17 cellular contexts compared by ENCODE assay signal in genomic region chr7:8065356-8065813, GRCh38.
DNase-seq lines count a peak whose midpoint lies in the region; ATAC-seq, FAIRE-seq and TF ChIP-seq lines count a peak whose summit lies in the region.
"Had no signal": no experiment of that assay in that cellular context is flagged by ENCODE, and none has a peak within 500 bp of the region (broad histone marks: within the 10 kb centered on the region; RNA-seq: fewer than 3 reads in every experiment).

No MANE protein-coding gene starts in this region.

- H3K4me3 Mint-ChIP-seq in stimulated activated effector memory CD8-positive, alpha-beta T cell treated with anti-CD3 and anti-CD28 coated beads, Interleukin-12 subunit alpha, Interleukin-12 subunit beta, amount 100 ng/mL, for 72 hours: no peak overlapping the region
- H3K4me3 Mint-ChIP-seq in activated T-helper 1 cell treated with anti-CD3 and anti-CD28 coated beads, Interleukin-12 subunit alpha, Interleukin-12 subunit beta, Interleukin-2, Interleukin-4 antibody, amounts not matched to agents 30 ng/mL and 10 ng/mL and 1 ng/mL, durations not matched to agents 14 hours and 24 hours and 36 hours: no peak overlapping the region
- H3K4me3 Mint-ChIP-seq: dendritic cell treated with granulocyte-macrophage colony-stimulating factor and Interleukin-4, amounts not matched to agents 40 ng/mL and 50 ng/mL, for 4 days; stimulated activated memory B cell treated with anti-CD40 and anti-IgM and Interleukin-4, amounts not matched to agents 10 μg/mL and 1 μg/mL and 100 μg/mL, for 72 hours had no signal

- no peak overlapping the region; a peak in 1 of 4 replicates for H3K4me3 ChIP-seq in SK-N-SH (ENCODE audit: low read depth in 2 of 2, low read length in 1 of 2)
- H3K4me3 ChIP-seq: lower lobe of right lung had no signal

- peaks cover 41% of the 10 kb centered on the region for H3K4me1 Mint-ChIP-seq in stimulated activated effector memory CD8-positive, alpha-beta T cell treated with anti-CD3 and anti-CD28 coated beads, Interleukin-12 subunit alpha, Interleukin-12 subunit beta, amount 100 ng/mL, for 72 hours
- H3K4me1 Mint-ChIP-seq in activated T-helper 1 cell treated with anti-CD3 and anti-CD28 coated beads, Interleukin-12 subunit alpha, Interleukin-12 subunit beta, Interleukin-2, Interleukin-4 antibody, amounts not matched to agents 30 ng/mL and 10 ng/mL and 1 ng/mL, durations not matched to agents 14 hours and 24 hours and 36 hours (ENCODE audit: low read depth): peaks cover 17% of the 10 kb centered on the region

- POLR2A ChIA-PET in SK-N-SH (lab: Yijun Ruan, JAX): no interaction called here

- H3K36me3 ChIP-seq in SK-N-SH (replicated peaks in 1 of 2; ENCODE audit: control insufficient read depth in 1 of 2, insufficient read depth in 2 of 2, low read length in 1 of 2): peaks cover 6 to 7% of the 10 kb centered on the region in 2 experiments
- H3K36me3 ChIP-seq: lower lobe of right lung had no signal

- no peak for TF ChIP-seq RAD21 in SK-N-SH (IDR thresholded peaks at IDR 0.05; ENCODE audit: low read length)

- WGBS in SK-N-SH (ENCODE audit: low lambda C conversion rate): 39% methylated on average over 2 of the region's 2 CpGs

- no peaks in the 10 kb centered on the region for H3K79me2 ChIP-seq in SK-N-SH (ENCODE audit: insufficient read depth)

- peak; percentile 49 for FAIRE-seq in G401.6 (lab: Jason Lieb, UNC)

- H3K27me3 Mint-ChIP-seq in activated T-helper 1 cell treated with anti-CD3 and anti-CD28 coated beads, Interleukin-12 subunit alpha, Interleukin-12 subunit beta, Interleukin-2, Interleukin-4 antibody, amounts not matched to agents 30 ng/mL and 10 ng/mL and 1 ng/mL, durations not matched to agents 14 hours and 24 hours and 36 hours (ENCODE audit: insufficient read depth): no peaks in the 10 kb centered on the region
- H3K27me3 Mint-ChIP-seq: dendritic cell treated with granulocyte-macrophage colony-stimulating factor and Interleukin-4, amounts not matched to agents 40 ng/mL and 50 ng/mL, for 4 days; stimulated activated memory B cell treated with anti-CD40 and anti-IgM and Interleukin-4, amounts not matched to agents 10 μg/mL and 1 μg/mL and 100 μg/mL, for 72 hours had no signal

- TF ChIP-seq CTCF in SK-N-SH (IDR thresholded peaks at IDR 0.05): no peak

- intact Hi-C loops in activated T-helper 1 cell treated with anti-CD3 and anti-CD28 coated beads, Interleukin-12 subunit alpha, Interleukin-12 subunit beta, Interleukin-2, Interleukin-4 antibody, amounts not matched to agents 30 ng/mL and 10 ng/mL and 1 ng/mL, durations not matched to agents 14 hours and 24 hours and 36 hours (cut with micrococcal nuclease): no loop called here

- H3K27ac Mint-ChIP-seq in stimulated activated effector memory CD8-positive, alpha-beta T cell treated with anti-CD3 and anti-CD28 coated beads, Interleukin-12 subunit alpha, Interleukin-12 subunit beta, amount 100 ng/mL, for 72 hours: peak overlapping the region; percentile 7
- no peak overlapping the region for H3K27ac Mint-ChIP-seq in activated T-helper 1 cell treated with anti-CD3 and anti-CD28 coated beads, Interleukin-12 subunit alpha, Interleukin-12 subunit beta, Interleukin-2, Interleukin-4 antibody, amounts not matched to agents 30 ng/mL and 10 ng/mL and 1 ng/mL, durations not matched to agents 14 hours and 24 hours and 36 hours
- H3K27ac Mint-ChIP-seq: dendritic cell treated with granulocyte-macrophage colony-stimulating factor and Interleukin-4, amounts not matched to agents 40 ng/mL and 50 ng/mL, for 4 days; stimulated activated memory B cell treated with anti-CD40 and anti-IgM and Interleukin-4, amounts not matched to agents 10 μg/mL and 1 μg/mL and 100 μg/mL, for 72 hours had no signal

- no peak for ATAC-seq in stimulated activated effector memory CD8-positive, alpha-beta T cell treated with anti-CD3 and anti-CD28 coated beads, Interleukin-12 subunit alpha, Interleukin-12 subunit beta, amount 100 ng/mL, for 72 hours
- no peak for ATAC-seq in HG03280 (IDR thresholded peaks at IDR 0.05; ENCODE audit: unreplicated experiment)
- ATAC-seq: stimulated activated memory B cell treated with anti-CD40 and anti-IgM and Interleukin-4, amounts not matched to agents 10 μg/mL and 1 μg/mL and 100 μg/mL, for 72 hours had no signal

- H2AFZ ChIP-seq in SK-N-SH (ENCODE audit: low read depth): no peak overlapping the region
- H2AFZ ChIP-seq: parathyroid adenoma had no signal

- peak overlapping the region; percentile 32; the same call in 1 of the 2 replicates for H3K4me2 ChIP-seq in SK-N-SH

- H3K4me1 ChIP-seq in SK-N-SH (ENCODE audit: control insufficient read depth in 1 of 2, insufficient read depth in 2 of 2, low read depth in 1 of 2, low read length in 1 of 2): peaks cover 0 to 8% of the 10 kb centered on the region in 2 experiments; a peak in 2 of 4 replicates
- H3K4me1 ChIP-seq: lower lobe of right lung, parathyroid adenoma had no signal

- CTCF ChIA-PET in SK-N-SH (lab: Yijun Ruan, JAX): interaction anchor here (1.2 to 2.0 kb wide), 3 partner anchors 8 to 48 kb away, joined by 4 to 5 read pairs (median 4); no protein-coding TSS in a partner anchor

- no peaks in the 10 kb centered on the region for H3K27me3 ChIP-seq in SK-N-SH (ENCODE audit: insufficient read depth)

- H3F3A ChIP-seq in SK-N-SH (replicated peaks; ENCODE audit: insufficient read depth): peaks cover 30% of the 10 kb centered on the region

- peak in 1 of 2 experiments; percentile 59; a peak in 2 of 4 replicates for TF ChIP-seq EP300 in SK-N-SH (IDR thresholded peaks at IDR 0.05; ENCODE audit: borderline replicate concordance in 1 of 2, low read depth in 1 of 2, low read length in 1 of 2)

- peaks cover 3% of the 10 kb centered on the region; the same call in 1 of the 2 replicates for H4K20me1 ChIP-seq in SK-N-SH (ENCODE audit: insufficient read depth)

- H3K27ac ChIP-seq in SK-N-SH (ENCODE audit: low read depth in 2 of 2, low read length in 1 of 2): peak overlapping the region in 1 of 2 experiments; percentile 95; a peak in 2 of 4 replicates
- H3K27ac ChIP-seq in epithelial cell of prostate: peak overlapping the region; percentile 34
- H3K27ac ChIP-seq: lower lobe of right lung, parathyroid adenoma had no signal

- no peaks in the 10 kb centered on the region for H3K9me3 Mint-ChIP-seq in stimulated activated effector memory CD8-positive, alpha-beta T cell treated with anti-CD3 and anti-CD28 coated beads, Interleukin-12 subunit alpha, Interleukin-12 subunit beta, amount 100 ng/mL, for 72 hours
- peaks cover 22% of the 10 kb centered on the region for H3K9me3 Mint-ChIP-seq in activated T-helper 1 cell treated with anti-CD3 and anti-CD28 coated beads, Interleukin-12 subunit alpha, Interleukin-12 subunit beta, Interleukin-2, Interleukin-4 antibody, amounts not matched to agents 30 ng/mL and 10 ng/mL and 1 ng/mL, durations not matched to agents 14 hours and 24 hours and 36 hours
- H3K9me3 Mint-ChIP-seq: dendritic cell treated with granulocyte-macrophage colony-stimulating factor and Interleukin-4, amounts not matched to agents 40 ng/mL and 50 ng/mL, for 4 days had no signal

- H3K36me3 Mint-ChIP-seq in stimulated activated effector memory CD8-positive, alpha-beta T cell treated with anti-CD3 and anti-CD28 coated beads, Interleukin-12 subunit alpha, Interleukin-12 subunit beta, amount 100 ng/mL, for 72 hours: peaks cover 28% of the 10 kb centered on the region
- H3K36me3 Mint-ChIP-seq in activated T-helper 1 cell treated with anti-CD3 and anti-CD28 coated beads, Interleukin-12 subunit alpha, Interleukin-12 subunit beta, Interleukin-2, Interleukin-4 antibody, amounts not matched to agents 30 ng/mL and 10 ng/mL and 1 ng/mL, durations not matched to agents 14 hours and 24 hours and 36 hours (ENCODE audit: low read depth): peaks cover 33% of the 10 kb centered on the region

- DNase-seq in SK-N-SH (no peak), epithelial cell of prostate (ENCODE audit: low read depth, low spot score) (no peak), ecto neural progenitor cell (ENCODE audit: low spot score) (no peak), activated gamma-delta T cell treated with Interleukin-2 at 50 U/mL for 16 hours (no peak)
- DNase-seq in stimulated activated effector memory CD8-positive, alpha-beta T cell treated with anti-CD3 and anti-CD28 coated beads, Interleukin-12 subunit alpha, Interleukin-12 subunit beta, amount 100 ng/mL, for 72 hours (ENCODE audit: low spot score in 2 of 2): no peak
- DNase-seq in activated T-helper 1 cell treated with anti-CD3 and anti-CD28 coated beads, Interleukin-12 subunit alpha, Interleukin-12 subunit beta, Interleukin-2, Interleukin-4 antibody, amounts not matched to agents 30 ng/mL and 10 ng/mL and 1 ng/mL, durations not matched to agents 14 hours and 24 hours and 36 hours (ENCODE audit: low spot score): no peak
- DNase-seq: activated CD4-positive, alpha-beta T cell treated with anti-CD3 and anti-CD28 coated beads, Interleukin-2, amount 50 U/mL, for 1 hour; activated naive CD4-positive, alpha-beta T cell; DMS 273 treated with DMSO at 0.1 percent for 48 hours; head of caudate nucleus; lower lobe of right lung; MM.1S had no signal

- H3K9ac ChIP-seq in SK-N-SH: peak overlapping the region; percentile 50
- H3K9ac ChIP-seq: parathyroid adenoma had no signal

- no peaks in the 10 kb centered on the region for H3K9me3 ChIP-seq in SK-N-SH
- H3K9me3 ChIP-seq: lower lobe of right lung had no signal

- no peaks in the 10 kb centered on the region for H3K9me2 ChIP-seq in SK-N-SH

TF ChIP-seq in SK-N-SH, 30 proteins besides CTCF, POLR2A, EP300 and RAD21 (continues in another document):
- TF ChIP-seq FOSL2 (IDR thresholded peaks at IDR 0.05; ENCODE audit: borderline replicate concordance, low read depth) (peak; percentile 56; the same call in 1 of the 2 replicates), GATA2 (CRISPR knock-in tag; IDR thresholded peaks at IDR 0.05) (no peak), TCF12 (IDR thresholded peaks at IDR 0.05) (peak; percentile 59)
- TF ChIP-seq, protein P1, sequence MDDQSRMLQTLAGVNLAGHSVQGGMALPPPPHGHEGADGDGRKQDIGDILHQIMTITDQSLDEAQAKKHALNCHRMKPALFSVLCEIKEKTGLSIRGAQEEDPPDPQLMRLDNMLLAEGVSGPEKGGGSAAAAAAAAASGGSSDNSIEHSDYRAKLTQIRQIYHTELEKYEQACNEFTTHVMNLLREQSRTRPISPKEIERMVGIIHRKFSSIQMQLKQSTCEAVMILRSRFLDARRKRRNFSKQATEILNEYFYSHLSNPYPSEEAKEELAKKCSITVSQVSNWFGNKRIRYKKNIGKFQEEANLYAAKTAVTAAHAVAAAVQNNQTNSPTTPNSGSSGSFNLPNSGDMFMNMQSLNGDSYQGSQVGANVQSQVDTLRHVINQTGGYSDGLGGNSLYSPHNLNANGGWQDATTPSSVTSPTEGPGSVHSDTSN (IDR thresholded peaks at IDR 0.05): peak; percentile 68
